ENCODE assay signal across 8 cellular contexts in the genomic region with DNA sequence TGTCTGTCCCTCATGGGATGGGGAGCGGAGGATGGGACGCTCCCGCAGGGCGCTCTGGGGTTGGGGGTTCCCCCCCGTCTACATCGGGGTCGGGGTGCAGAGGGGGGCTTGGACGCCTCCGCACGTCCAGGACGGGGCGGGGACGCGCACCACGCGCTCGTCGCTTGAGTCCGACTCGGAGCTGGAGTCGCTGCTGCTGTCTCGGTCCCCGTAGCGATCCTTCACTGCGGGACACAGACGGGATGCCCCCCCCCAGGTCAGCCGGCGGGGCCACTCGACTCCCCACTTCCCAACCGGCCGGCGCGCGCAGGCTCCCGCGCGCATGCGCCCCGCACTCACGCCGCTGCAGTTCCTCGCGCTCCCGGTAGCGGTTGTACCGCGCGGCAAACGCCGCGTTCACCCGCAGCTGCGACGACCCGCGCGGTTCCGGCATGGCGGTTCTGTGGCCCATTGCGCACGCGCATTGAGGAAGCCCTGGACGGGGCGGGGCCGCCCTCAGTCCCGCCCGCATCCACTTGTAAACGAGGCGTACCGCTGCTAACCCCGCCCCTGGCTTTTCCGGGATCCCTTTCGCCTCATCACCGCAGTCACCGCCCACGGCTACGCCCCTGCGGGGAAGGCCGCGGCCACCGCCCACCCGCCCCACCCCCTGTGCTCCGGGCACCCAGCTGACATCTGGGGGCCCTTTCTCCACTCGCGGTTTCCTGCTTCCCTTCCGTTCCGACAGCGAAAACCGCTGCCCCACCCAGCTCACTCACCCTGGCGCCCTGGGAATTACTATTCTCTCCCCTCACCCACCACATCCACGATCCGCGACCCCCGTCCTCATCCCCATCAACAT. TPM values are rescaled to one million over a fixed set of nuclear protein-coding genes. Genes with fewer than 3 reads are reported as not detected.
A peak's percentile ranks its signal among the peaks of the same experiment; 100 is the strongest.
DNase-seq lines count a peak whose midpoint lies in the region; ATAC-seq and TF ChIP-seq lines count a peak whose summit lies in the region.

A gene (minus strand): TSS at position 444 of the 841 bp plus-strand sequence. CDS start 11 bp downstream, at position 433.

- peak; percentile 49 for ATAC-seq in HG02763 (IDR thresholded peaks at IDR 0.05; ENCODE audit: unreplicated experiment)
- peak; percentile 38 for ATAC-seq in activated naive CD8-positive, alpha-beta T cell treated with anti-CD3 and anti-CD28 coated beads, Interleukin-2, amount 50 U/mL, for 24 hours

- peaks cover 26 to 42% (median 35%) of the 10 kb centered on the region in 4 donors for H3K4me1 ChIP-seq in transverse colon

- no peaks in the 10 kb centered on the region for H3K27me3 Mint-ChIP-seq in activated naive CD8-positive, alpha-beta T cell treated with anti-CD3 and anti-CD28 coated beads, Interleukin-2, amount 50 U/mL, for 24 hours

- WGBS in transverse colon (ENCODE audit: low coverage in 1 of 2), 2 donors, result 0 to 1% methylated on average over 4 to 57 of the region's 94 CpGs

- H3K27me3 ChIP-seq in transverse colon, result no peaks in the 10 kb centered on the region

- H3K4me1 Mint-ChIP-seq in activated naive CD8-positive, alpha-beta T cell treated with anti-CD3 and anti-CD28 coated beads, Interleukin-2, amount 50 U/mL, for 24 hours, result peaks cover 46% of the 10 kb centered on the region

- peaks cover 36% of the 10 kb centered on the region for H3K36me3 Mint-ChIP-seq in activated naive CD8-positive, alpha-beta T cell treated with anti-CD3 and anti-CD28 coated beads, Interleukin-2, amount 50 U/mL, for 24 hours (ENCODE audit: low read depth)

- no peaks in the 10 kb centered on the region for H3K36me3 ChIP-seq in transverse colon

- in situ Hi-C loops in transverse colon (cut with MboI; ENCODE audit: low pct_ligation_motif_present in 1 of 4, low pct_unique_long_range_greater_than_20kb in 1 of 4, low sequenced_read_pairs in 3 of 4), result no loop called here

- DNase-seq in NCI-H1436 (lab: John Stamatoyannopoulos, UW), result peak; percentile 97
- peak; percentile 98 for DNase-seq in SW480 (ENCODE audit: low spot score)
- DNase-seq in activated naive CD8-positive, alpha-beta T cell treated with anti-CD3 and anti-CD28 coated beads, Interleukin-2, amount 50 U/mL, for 24 hours, result peak; percentile 100
- DNase-seq in cardiac septum (ENCODE audit: low spot score), result peak; percentile 99
- peak; percentile 96 for DNase-seq in pons (ENCODE audit: low spot score)
- DNase-seq in transverse colon, result peak; percentile 99

- peak; percentile 51 for TF ChIP-seq CTCF in GM12873 (IDR thresholded peaks at IDR 0.05; ENCODE audit: insufficient read depth, low read depth, low read length, missing control alignments)
- peak in 4 of 5 experiments; percentile 37 to 85 (median 48) for TF ChIP-seq CTCF in transverse colon (IDR thresholded peaks at IDR 0.05)

- H3K4me3 ChIP-seq in transverse colon, result peak within 1 kb of the TSS; percentile 56 to 97 (median 78)

- H3K27ac ChIP-seq in transverse colon, result peak within 1 kb of the TSS; percentile 88 to 96 (median 90)

- H3K9me3 Mint-ChIP-seq in activated naive CD8-positive, alpha-beta T cell treated with anti-CD3 and anti-CD28 coated beads, Interleukin-2, amount 50 U/mL, for 24 hours, result no peaks in the 10 kb centered on the region

- peak; percentile 76 for TF ChIP-seq POLR2A in transverse colon (IDR thresholded peaks at IDR 0.05)

- H3K27ac Mint-ChIP-seq in activated naive CD8-positive, alpha-beta T cell treated with anti-CD3 and anti-CD28 coated beads, Interleukin-2, amount 50 U/mL, for 24 hours, result peak within 1 kb of the TSS; percentile 100

- no peaks in the 10 kb centered on the region for H3K9me3 ChIP-seq in transverse colon

- TF ChIP-seq EP300 in transverse colon (IDR thresholded peaks at IDR 0.05; ENCODE audit: low read depth), result peak; percentile 85

- H3K4me3 Mint-ChIP-seq in activated naive CD8-positive, alpha-beta T cell treated with anti-CD3 and anti-CD28 coated beads, Interleukin-2, amount 50 U/mL, for 24 hours, result peak within 1 kb of the TSS; percentile 98

- intact Hi-C loops in cardiac septum (cut with DNase I) (loop anchor here (2.0 to 5.0 kb wide), 3 partner anchors 21 to 163 kb away; a partner anchor contains a TSS), transverse colon (cut with DNase I; ENCODE audit: low total_unique reads) (loop anchor here (10.0 kb wide), 1 partner anchor 61 kb away; a partner anchor contains a TSS)

RNA-seq across cellular contexts. Expression of the gene that starts here (rescaled TPM):
- total RNA-seq in cardiac septum (10.8 TPM), transverse colon (10 to 100 TPM; 12.7 to 53.1 (median 27.9) TPM)

Comparison
In these comparisons a context has a peak if more than half of its experiments do, and no peak if none do; other contexts are left out.
1. Peak in every context shown above with its lines: DNase-seq, ATAC-seq, H3K4me3 ChIP-seq and H3K27ac ChIP-seq.